In genomic region chr16:49020436-49020835, GRCh38 we compare ENCODE assay signal across 15 cellular contexts.
A peak's percentile ranks its signal among the peaks of the same experiment; 100 is the strongest.
DNase-seq lines count a peak whose midpoint lies in the region; ATAC-seq, FAIRE-seq and TF ChIP-seq lines count a peak whose summit lies in the region.
"Had no signal": no experiment of that assay in that cellular context is flagged by ENCODE, and none has a peak within 500 bp of the region (broad histone marks: within the 10 kb centered on the region; RNA-seq: fewer than 3 reads in every experiment).

No MANE protein-coding gene starts in this region.

- H3K4me1 ChIP-seq in BLaER1 (peaks cover 12% of the 10 kb centered on the region), endodermal cell (ENCODE audit: control insufficient read depth, insufficient read depth, low read length) (peaks cover 4% of the 10 kb centered on the region), rectal smooth muscle tissue (ENCODE audit: control insufficient read depth, insufficient read depth, low read length) (peaks cover 27% of the 10 kb centered on the region), HepG2 (ENCODE audit: insufficient read depth, low read length) (no peaks in the 10 kb centered on the region)
- H3K4me1 ChIP-seq: A549 had no signal

- peak overlapping the region; percentile 26; the same call in 1 of the 2 replicates for H3K4me2 ChIP-seq in BLaER1
- no peak overlapping the region for H3K4me2 ChIP-seq in HepG2 (ENCODE audit: low read depth, low read length)
- H3K4me2 ChIP-seq: A549 had no signal

- H3K36me3 Mint-ChIP-seq in endodermal cell (ENCODE audit: low read depth): no peaks in the 10 kb centered on the region

- H3K36me3 ChIP-seq in BLaER1 (no peaks in the 10 kb centered on the region), endodermal cell (ENCODE audit: control insufficient read depth, insufficient read depth, low read length) (no peaks in the 10 kb centered on the region), rectal smooth muscle tissue (ENCODE audit: control insufficient read depth, insufficient read depth, low read length) (no peaks in the 10 kb centered on the region), HepG2 (replicated peaks in 1 of 2; ENCODE audit: control insufficient read depth in 1 of 2, insufficient read depth in 2 of 2, low read length in 2 of 2) (no peaks in the 10 kb centered on the region)

- H3K9ac ChIP-seq in BLaER1 (no peak overlapping the region), endodermal cell (ENCODE audit: extremely low read depth, low read length, poor library complexity, severe bottlenecking) (no peak overlapping the region), rectal smooth muscle tissue (ENCODE audit: low read length) (no peak overlapping the region), HepG2 (ENCODE audit: insufficient read depth, low read depth, low read length) (no peak overlapping the region)

- POLR2A ChIA-PET in RWPE1 (lab: Yijun Ruan, JAX; ENCODE audit: low non-redundant PET): no interaction called here
- POLR2A ChIA-PET in HepG2 (lab: Yijun Ruan, JAX): no interaction called here

- in situ Hi-C loops in HepG2 (cut with HindIII; ENCODE audit: extremely low pct_ligation_motif_present, low pct_unique_long_range_greater_than_20kb): no loop called here

- H3K27ac ChIP-seq in BLaER1 (no peak overlapping the region), RWPE1 (peak overlapping the region; percentile 60; the same call in 1 of the 2 replicates), endodermal cell (ENCODE audit: low read depth, low read length) (no peak overlapping the region), rectal smooth muscle tissue (ENCODE audit: low read depth, low read length) (peak overlapping the region; percentile 58), HepG2 (ENCODE audit: extremely low read length, insufficient read depth, low read length) (no peak overlapping the region)
- H3K27ac ChIP-seq: A549, C4-2B had no signal

- H3K4me3 ChIP-seq in BLaER1: no peak overlapping the region
- H3K4me3 ChIP-seq in endodermal cell (ENCODE audit: low read length): no peak overlapping the region
- no peak overlapping the region for H3K4me3 ChIP-seq in rectal smooth muscle tissue (ENCODE audit: low read length)
- no peak overlapping the region for H3K4me3 ChIP-seq in HepG2 (replicated peaks in 1 of 3; ENCODE audit: insufficient read depth in 1 of 3, low read depth in 2 of 3, low read length in 3 of 3)
- H3K4me3 ChIP-seq: A549 had no signal

- no peaks in the 10 kb centered on the region for H3K27me3 ChIP-seq in BLaER1
- no peaks in the 10 kb centered on the region for H3K27me3 ChIP-seq in endodermal cell (ENCODE audit: control insufficient read depth, insufficient read depth, low read length, poor library complexity, severe bottlenecking)
- no peaks in the 10 kb centered on the region for H3K27me3 ChIP-seq in rectal smooth muscle tissue (ENCODE audit: control insufficient read depth, insufficient read depth, low read length)
- peaks cover 0 to 26% of the 10 kb centered on the region in 2 experiments; a peak in 2 of 5 replicates for H3K27me3 ChIP-seq in HepG2 (ENCODE audit: control insufficient read depth in 1 of 2, insufficient read depth in 2 of 2, low read length in 2 of 2)

- no peaks in the 10 kb centered on the region for H3K9me3 ChIP-seq in BLaER1
- no peaks in the 10 kb centered on the region for H3K9me3 ChIP-seq in endodermal cell (ENCODE audit: control insufficient read depth, low read length)
- H3K9me3 ChIP-seq in HepG2 (ENCODE audit: low read length): no peaks in the 10 kb centered on the region
- H3K9me3 ChIP-seq: A549 had no signal

- H3K27me3 Mint-ChIP-seq in endodermal cell (ENCODE audit: insufficient read depth): no peaks in the 10 kb centered on the region

- no TSS peak for BruUV-seq in HepG2 (replicated peaks; lab: Mats Ljungman, UMichigan)

- no peak for FAIRE-seq in HepG2 (lab: Jason Lieb, UNC)
- FAIRE-seq: A549, D721Med had no signal

- 92 to 93% methylated on average over 2 to 5 of the region's 5 CpGs for WGBS in endodermal cell (ENCODE audit: insufficient coverage in 1 of 2, insufficient read length in 1 of 2), 2 experiments
- 44% methylated on average over 5 of the region's 5 CpGs for WGBS in HepG2 (ENCODE audit: low lambda C conversion rate)

- no peak overlapping the region for H2AFZ ChIP-seq in HepG2 (ENCODE audit: low read length)

- TF ChIP-seq RAD21 in HepG2 (CRISPR knock-in tag; IDR thresholded peaks at IDR 0.05): no peak

- TF ChIP-seq CTCF in RWPE1 (conservative IDR thresholded peaks at IDR 0.05; ENCODE audit: low read depth) (no peak), endodermal cell (conservative IDR thresholded peaks at IDR 0.05) (no peak), HepG2 (CRISPR knock-in tag; IDR thresholded peaks at IDR 0.05) (no peak)

- no peak for TF ChIP-seq POLR2A in HepG2 (IDR thresholded peaks at IDR 0.05; ENCODE audit: insufficient read depth in 1 of 2, low read depth in 2 of 2, low read length in 2 of 2)

- no peaks in the 10 kb centered on the region for H3K79me2 ChIP-seq in HepG2 (ENCODE audit: insufficient read depth, low read length)

- no peaks in the 10 kb centered on the region for H3K9me3 Mint-ChIP-seq in endodermal cell

- no peak for ATAC-seq in stimulated activated naive CD8-positive, alpha-beta T cell treated with anti-CD3 and anti-CD28 coated beads, Interleukin-15, Interleukin-2, amounts not matched to agents 100 U/mL and 50 U/mL, for 24 hours
- ATAC-seq in HepG2: no peak
- ATAC-seq: Right ventricle myocardium inferior had no signal

- TF ChIP-seq EP300 in HepG2 (IDR thresholded peaks at IDR 0.05; ENCODE audit: low read depth in 2 of 2, low read length in 2 of 2) (no peak), HepG2 (CRISPR knock-in tag; IDR thresholded peaks at IDR 0.05; ENCODE audit: borderline replicate concordance) (no peak)

- H4K20me1 ChIP-seq in BLaER1 (no peaks in the 10 kb centered on the region), HepG2 (ENCODE audit: insufficient read depth, low read length) (no peaks in the 10 kb centered on the region)

- H3K4me1 Mint-ChIP-seq in endodermal cell: peaks cover 20% of the 10 kb centered on the region

- CTCF ChIA-PET in RWPE1 (lab: Yijun Ruan, JAX): no interaction called here
- CTCF ChIA-PET in HepG2 (lab: Yijun Ruan, JAX; ENCODE audit: low intra/inter-chr PET ratio, low total read pairs): no interaction called here

- DNase-seq in RWPE1 (ENCODE audit: low spot score) (no peak), endodermal cell (peak; percentile 31), AG08396 (ENCODE audit: low spot score) (no peak), HepG2 (ENCODE audit: low spot score) (no peak)
- DNase-seq in stimulated activated naive CD8-positive, alpha-beta T cell treated with anti-CD3 and anti-CD28 coated beads, Interleukin-15, Interleukin-2, amounts not matched to agents 100 U/mL and 50 U/mL, for 24 hours: no peak
- DNase-seq: DND-41, H7, KBM-7 had no signal

- H3K4me3 Mint-ChIP-seq in endodermal cell: no peak overlapping the region
- H3K4me3 Mint-ChIP-seq: HFFc6 had no signal

- H3K27ac Mint-ChIP-seq in endodermal cell: no peak overlapping the region
- H3K27ac Mint-ChIP-seq: HFFc6 had no signal

- intact Hi-C loops in HepG2 (cut with micrococcal nuclease; ENCODE audit: unreplicated experiment): no loop called here

TF ChIP-seq in HepG2, 621 proteins besides CTCF, POLR2A, EP300 and RAD21 (continues in another document):
- no peak for TF ChIP-seq MAFF (IDR thresholded peaks at IDR 0.05; ENCODE audit: low read depth, low read length)
- no peak for TF ChIP-seq CCDC6 (CRISPR knock-in tag; IDR thresholded peaks at IDR 0.05)
- TF ChIP-seq, protein P1, sequence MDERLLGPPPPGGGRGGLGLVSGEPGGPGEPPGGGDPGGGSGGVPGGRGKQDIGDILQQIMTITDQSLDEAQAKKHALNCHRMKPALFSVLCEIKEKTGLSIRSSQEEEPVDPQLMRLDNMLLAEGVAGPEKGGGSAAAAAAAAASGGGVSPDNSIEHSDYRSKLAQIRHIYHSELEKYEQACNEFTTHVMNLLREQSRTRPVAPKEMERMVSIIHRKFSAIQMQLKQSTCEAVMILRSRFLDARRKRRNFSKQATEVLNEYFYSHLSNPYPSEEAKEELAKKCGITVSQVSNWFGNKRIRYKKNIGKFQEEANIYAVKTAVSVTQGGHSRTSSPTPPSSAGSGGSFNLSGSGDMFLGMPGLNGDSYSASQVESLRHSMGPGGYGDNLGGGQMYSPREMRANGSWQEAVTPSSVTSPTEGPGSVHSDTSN (CRISPR knock-in tag; IDR thresholded peaks at IDR 0.05): no peak
- no peak for TF ChIP-seq CEBPZ (IDR thresholded peaks at IDR 0.05; ENCODE audit: low read length)
- no peak for TF ChIP-seq ZNF549 (CRISPR knock-in tag; IDR thresholded peaks at IDR 0.05)
- no peak for TF ChIP-seq ZNF550 (CRISPR knock-in tag; IDR thresholded peaks at IDR 0.05; ENCODE audit: borderline replicate concordance)

Comparison
In these comparisons a context has a peak if more than half of its experiments do, and no peak if none do; other contexts are left out.
1. H3K27ac ChIP-seq: peak in RWPE1 (single experiment) and rectal smooth muscle tissue (single experiment); none in BLaER1 (single experiment), endodermal cell (single experiment) and HepG2 (single experiment).